Comparison of ENCODE assay signal across 12 cellular contexts in genomic region chr7:121531175-121532070, GRCh38.
DNase-seq lines count a peak whose midpoint lies in the region; ATAC-seq, FAIRE-seq and TF ChIP-seq lines count a peak whose summit lies in the region.
"Had no signal": no experiment of that assay in that cellular context is flagged by ENCODE, and none has a peak within 500 bp of the region (broad histone marks: within the 10 kb centered on the region; RNA-seq: fewer than 3 reads in every experiment).

No MANE protein-coding gene starts in this region.

- TF ChIP-seq EP300 in esophagus muscularis mucosa (IDR thresholded peaks at IDR 0.05): no peak

- DNase-seq in H54 (ENCODE audit: insufficient read length, low spot score) (no peak), WERI-Rb-1 (peak; percentile 54), esophagus squamous epithelium (lab: John Stamatoyannopoulos, UW) (no peak), pancreas (no peak), left lung (no peak), esophagus muscularis mucosa (ENCODE audit: extremely low spot score) (no peak)
- DNase-seq: heart right ventricle, T-helper 17 cell, upper lobe of right lung had no signal

- WGBS in esophagus squamous epithelium, 2 donors: 41 to 56% methylated on average over 10 of the region's 10 CpGs
- WGBS in pancreas, 2 donors: 86 to 89% methylated on average over 10 of the region's 10 CpGs
- 79% methylated on average over 10 of the region's 10 CpGs for WGBS in esophagus muscularis mucosa

- H3K9me3 ChIP-seq in BLaER1: no peaks in the 10 kb centered on the region
- no peaks in the 10 kb centered on the region for H3K9me3 ChIP-seq in WERI-Rb-1 (ENCODE audit: severe bottlenecking)
- no peaks in the 10 kb centered on the region for H3K9me3 ChIP-seq in esophagus squamous epithelium
- no peaks in the 10 kb centered on the region for H3K9me3 ChIP-seq in pancreas
- H3K9me3 ChIP-seq in left lung: no peaks in the 10 kb centered on the region
- H3K9me3 ChIP-seq in esophagus muscularis mucosa: no peaks in the 10 kb centered on the region
- H3K9me3 ChIP-seq: heart right ventricle, MG63, upper lobe of right lung had no signal

- H3K4me1 ChIP-seq in BLaER1 (peaks cover 32% of the 10 kb centered on the region), esophagus squamous epithelium (peaks cover 9 to 40% (median 10%) of the 10 kb centered on the region in 3 donors), pancreas (no peaks in the 10 kb centered on the region), left lung (peaks cover 0 to 5% of the 10 kb centered on the region in 2 donors), esophagus muscularis mucosa (no peaks in the 10 kb centered on the region)
- H3K4me1 ChIP-seq: upper lobe of right lung had no signal

- H3K4me2 ChIP-seq in BLaER1: peak overlapping the region; percentile 70

- ATAC-seq in pancreas (no peak), left lung (no peak), GM21515 (IDR thresholded peaks at IDR 0.05; ENCODE audit: unreplicated experiment) (no peak)

- FAIRE-seq in H54 (lab: Jason Lieb, UNC) (peak; percentile 23), pancreas (lab: Jason Lieb, UNC) (no peak)

- H3K27ac ChIP-seq in BLaER1: no peak overlapping the region
- H3K27ac ChIP-seq in WERI-Rb-1: no peak overlapping the region
- peak overlapping the region in 3 of 4 donors; percentile 67 to 82 (median 81) for H3K27ac ChIP-seq in esophagus squamous epithelium
- no peak overlapping the region for H3K27ac ChIP-seq in pancreas
- H3K27ac ChIP-seq in left lung: no peak overlapping the region
- no peak overlapping the region for H3K27ac ChIP-seq in esophagus muscularis mucosa (replicated peaks in 1 of 4)
- H3K27ac ChIP-seq: upper lobe of right lung had no signal

- H3K36me3 ChIP-seq in BLaER1: no peaks in the 10 kb centered on the region
- no peaks in the 10 kb centered on the region for H3K36me3 ChIP-seq in WERI-Rb-1
- no peaks in the 10 kb centered on the region for H3K36me3 ChIP-seq in esophagus squamous epithelium
- no peaks in the 10 kb centered on the region for H3K36me3 ChIP-seq in pancreas
- H3K36me3 ChIP-seq in left lung: no peaks in the 10 kb centered on the region
- no peaks in the 10 kb centered on the region for H3K36me3 ChIP-seq in esophagus muscularis mucosa
- H3K36me3 ChIP-seq: heart right ventricle, MG63, upper lobe of right lung had no signal

- H3K4me3 ChIP-seq in BLaER1 (no peak overlapping the region), WERI-Rb-1 (ENCODE audit: low read depth, low read length) (no peak overlapping the region), esophagus squamous epithelium (no peak overlapping the region), pancreas (no peak overlapping the region), left lung (no peak overlapping the region), esophagus muscularis mucosa (no peak overlapping the region)
- H3K4me3 ChIP-seq: heart right ventricle, MG63, upper lobe of right lung had no signal

- TF ChIP-seq CTCF in WERI-Rb-1 (IDR thresholded peaks at IDR 0.05; ENCODE audit: low read depth, low read length): no peak
- no peak for TF ChIP-seq CTCF in esophagus squamous epithelium (IDR thresholded peaks at IDR 0.05)
- no peak for TF ChIP-seq CTCF in pancreas (IDR thresholded peaks at IDR 0.05)
- no peak for TF ChIP-seq CTCF in left lung (IDR thresholded peaks at IDR 0.05)
- no peak for TF ChIP-seq CTCF in esophagus muscularis mucosa (IDR thresholded peaks at IDR 0.05)

- no peaks in the 10 kb centered on the region for H4K20me1 ChIP-seq in BLaER1

- TF ChIP-seq POLR2A in H54 (IDR thresholded peaks at IDR 0.05; ENCODE audit: low read depth, low read length) (no peak), esophagus squamous epithelium (IDR thresholded peaks at IDR 0.05) (no peak), esophagus muscularis mucosa (IDR thresholded peaks at IDR 0.05; ENCODE audit: low read depth) (no peak)

- no peaks in the 10 kb centered on the region for H3K27me3 ChIP-seq in BLaER1
- H3K27me3 ChIP-seq in WERI-Rb-1 (ENCODE audit: insufficient read depth, low read depth, severe bottlenecking): no peaks in the 10 kb centered on the region
- H3K27me3 ChIP-seq in esophagus squamous epithelium: no peaks in the 10 kb centered on the region
- H3K27me3 ChIP-seq in pancreas: no peaks in the 10 kb centered on the region
- no peaks in the 10 kb centered on the region for H3K27me3 ChIP-seq in left lung
- no peaks in the 10 kb centered on the region for H3K27me3 ChIP-seq in esophagus muscularis mucosa
- H3K27me3 ChIP-seq: heart right ventricle, MG63, upper lobe of right lung had no signal

- no peak overlapping the region for H3K9ac ChIP-seq in BLaER1

- intact Hi-C loops in esophagus squamous epithelium (cut with DNase I) (no loop called here), pancreas (cut with DNase I) (no loop called here), left lung (cut with DNase I) (no loop called here), esophagus muscularis mucosa (cut with DNase I) (no loop called here)

Comparison
In these comparisons a context has a peak if more than half of its experiments do, and no peak if none do; other contexts are left out.
1. H3K27ac ChIP-seq: peak in esophagus squamous epithelium (3 of 4); none in BLaER1 (single experiment), WERI-Rb-1 (single experiment), pancreas (0 of 4), left lung (0 of 2) and esophagus muscularis mucosa (0 of 4).